In the genomic region with DNA sequence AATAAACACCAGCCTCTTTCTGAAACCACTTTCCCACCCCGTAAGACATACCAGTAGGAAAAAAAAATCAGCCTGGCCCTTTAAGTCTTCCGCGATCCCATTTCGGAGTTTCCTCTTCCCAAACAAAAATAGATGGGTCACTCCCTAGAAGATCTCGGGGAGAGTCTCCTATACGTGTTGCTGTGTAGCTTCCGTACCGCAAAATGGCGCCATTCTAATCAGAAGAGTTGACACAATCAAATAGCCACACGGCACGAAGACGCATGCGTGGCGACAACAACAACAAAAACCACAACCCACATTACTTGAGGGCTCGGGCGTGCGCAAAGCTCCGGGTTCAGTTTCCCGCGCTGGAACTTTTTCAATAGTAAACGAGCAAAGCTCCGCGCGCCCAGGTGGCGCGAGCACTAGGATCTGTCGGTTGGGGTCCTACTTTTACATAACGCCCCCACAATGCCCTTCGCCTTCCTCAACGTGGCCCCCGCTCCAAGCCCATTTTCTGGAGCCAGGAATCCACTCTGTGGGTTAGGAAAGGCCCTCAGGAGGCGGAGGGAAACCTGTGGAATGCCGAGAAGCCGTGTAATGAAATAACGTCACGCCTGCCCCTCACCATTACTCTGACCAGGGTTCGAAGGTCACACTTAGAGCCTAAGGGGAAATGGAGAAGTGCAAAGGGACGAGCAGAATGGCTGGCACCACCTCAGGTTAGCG, we compare ENCODE assay signal across 8 cellular contexts. TPM values are rescaled to one million over a fixed set of nuclear protein-coding genes. Genes with fewer than 3 reads are reported as not detected.
DNase-seq lines count a peak whose midpoint lies in the region; ATAC-seq and TF ChIP-seq lines count a peak whose summit lies in the region.

A gene (minus strand): TSS at position 208 of the 711 bp plus-strand sequence. CDS start 519 bp downstream, outside the sequence.

- TF ChIP-seq CTCF in fibroblast of the aortic adventitia (IDR thresholded peaks at IDR 0.05; ENCODE audit: insufficient read depth, low read length): no peak
- TF ChIP-seq CTCF in nephron progenitor cell (IDR thresholded peaks at IDR 0.05): no peak

- DNase-seq in C1 segment of cervical spinal cord (lab: John Stamatoyannopoulos, UW): peak; percentile 4 to 92 (median 82)
- DNase-seq in MV-4-11 (lab: John Stamatoyannopoulos, UW): peak; percentile 98
- DNase-seq in SJCRH30: peak; percentile 87 to 93
- peak; percentile 34 for DNase-seq in activated gamma-delta T cell (lab: John Stamatoyannopoulos, UW)
- DNase-seq in fibroblast of the aortic adventitia (ENCODE audit: low read depth): peak; percentile 95
- peak; percentile 68 for DNase-seq in nephron progenitor cell
- DNase-seq in stimulated activated naive CD8-positive, alpha-beta T cell treated with anti-CD3 and anti-CD28 coated beads, Interleukin-15, Interleukin-2, amounts not matched to agents 100 U/mL and 50 U/mL, for 24 hours: peak; percentile 88

- peak within 1 kb of the TSS; percentile 86 for H3K4me3 ChIP-seq in SJCRH30
- peak within 1 kb of the TSS; percentile 94 for H3K4me3 ChIP-seq in fibroblast of the aortic adventitia (ENCODE audit: low read depth, low read length)

- H3K27ac ChIP-seq in SJCRH30: peak within 1 kb of the TSS; percentile 96

- H3K4me1 ChIP-seq in SJCRH30: peaks cover 5% of the 10 kb centered on the region

- peaks cover 43% of the 10 kb centered on the region for H3K36me3 Mint-ChIP-seq in nephron progenitor cell (ENCODE audit: low read depth)

- peaks cover 8% of the 10 kb centered on the region for H3K27me3 Mint-ChIP-seq in nephron progenitor cell (ENCODE audit: low read depth, poor library complexity)

- H3K27me3 ChIP-seq in SJCRH30: no peaks in the 10 kb centered on the region

- H3K27ac Mint-ChIP-seq in nephron progenitor cell: peak within 1 kb of the TSS; percentile 96

- H3K36me3 ChIP-seq in SJCRH30: peaks cover 38% of the 10 kb centered on the region

- ATAC-seq in GM21447 (IDR thresholded peaks at IDR 0.05; ENCODE audit: unreplicated experiment): peak; percentile 30
- ATAC-seq in stimulated activated naive CD8-positive, alpha-beta T cell treated with anti-CD3 and anti-CD28 coated beads, Interleukin-15, Interleukin-2, amounts not matched to agents 100 U/mL and 50 U/mL, for 24 hours: peak; percentile 10

- H3K9me3 ChIP-seq in SJCRH30 (replicated peaks): no peaks in the 10 kb centered on the region

- H3K4me1 Mint-ChIP-seq in nephron progenitor cell: peaks cover 65% of the 10 kb centered on the region

- H3K4me3 Mint-ChIP-seq in nephron progenitor cell: peak within 1 kb of the TSS; percentile 93

- H3K9me3 Mint-ChIP-seq in nephron progenitor cell: no peaks in the 10 kb centered on the region

RNA-seq across cellular contexts. Expression of the gene that starts here (rescaled TPM):
- total RNA-seq in SJCRH30 (2014; rRNA removed; shearing (Covaris generic)): 19.5 and 23.6 TPM in 2 replicates
- total RNA-seq in fibroblast of the aortic adventitia (ENCODE audit: low replicate concordance): 19.9 and 69.8 TPM in 2 replicates

Comparison
In these comparisons a context has a peak if more than half of its experiments do, and no peak if none do; other contexts are left out.
1. Peak in every context shown above with its lines: DNase-seq, ATAC-seq, H3K4me3 ChIP-seq and H3K27ac ChIP-seq.
2. DNase-seq: peak in every context shown above with its lines; median percentile 98 in MV-4-11; 95 in fibroblast of the aortic adventitia; 90 in SJCRH30; 88 in stimulated activated naive CD8-positive, alpha-beta T cell treated with anti-CD3 and anti-CD28 coated beads, Interleukin-15, Interleukin-2, amounts not matched to agents 100 U/mL and 50 U/mL, for 24 hours; 82 in C1 segment of cervical spinal cord; 68 in nephron progenitor cell; 34 in activated gamma-delta T cell.